Comparison of ENCODE assay signal across 10 cellular contexts in the genomic region with DNA sequence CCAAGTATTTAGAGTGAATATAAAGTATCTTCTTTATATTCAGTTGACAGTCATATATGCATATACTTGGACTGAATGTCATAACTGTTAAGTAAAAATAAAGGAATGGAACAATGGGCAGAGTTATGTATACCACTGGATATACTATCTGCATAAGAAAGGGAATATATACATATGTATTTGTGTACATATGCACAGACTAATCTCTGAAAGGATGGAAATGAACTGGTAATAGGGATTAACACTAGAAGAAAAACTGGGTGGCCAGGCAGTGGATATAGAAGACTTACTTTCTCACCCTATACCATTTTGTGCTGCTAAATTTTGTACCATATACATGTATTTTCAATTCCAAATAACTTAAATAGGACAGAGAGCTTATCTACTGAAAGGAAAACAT.
"Had no signal": no experiment of that assay in that cellular context is flagged by ENCODE, and none has a peak within 500 bp of the region (broad histone marks: within the 10 kb centered on the region; RNA-seq: fewer than 3 reads in every experiment).

No MANE protein-coding gene starts in this region.

- H2AFZ ChIP-seq: GM23248, GM23338 had no signal

- H3K9ac ChIP-seq: GM23248 had no signal

- H3K4me2 ChIP-seq: GM23338 had no signal

- H3K4me3 Mint-ChIP-seq: GM23338, H9, HFFc6 had no signal

- H3K27ac ChIP-seq: GM23248 had no signal

- H3K4me3 ChIP-seq: GM23248, GM23338 had no signal

- ATAC-seq: GM23338, HCT116 had no signal

- DNase-seq: GM23248, GOT3, H7, H9, HCEC 1CT, HFFc6 had no signal

- FAIRE-seq: H1, H54 had no signal

- H3K27ac Mint-ChIP-seq: GM23338, HFFc6 had no signal
